ENCODE assay signal across 8 cellular contexts in genomic region chr2:237692601-237693079, GRCh38.
DNase-seq lines count a peak whose midpoint lies in the region; ATAC-seq and TF ChIP-seq lines count a peak whose summit lies in the region.

No MANE protein-coding gene starts in this region.

- DNase-seq in NCI-H146 (lab: John Stamatoyannopoulos, UW), result peak; percentile 66
- DNase-seq in NCI-H146 treated with DMSO at 0.1 percent for 48 hours (lab: John Stamatoyannopoulos, UW; ENCODE audit: unreplicated experiment), result no peak
- peak; percentile 29 for DNase-seq in SK-N-DZ (ENCODE audit: low spot score)
- DNase-seq in endodermal cell, result peak; percentile 82
- DNase-seq in NCI-H187 treated with DMSO at 0.1 percent for 48 hours (lab: John Stamatoyannopoulos, UW), result no peak

- peak overlapping the region; percentile 66 for H3K4me3 Mint-ChIP-seq in endodermal cell

- peaks cover 5% of the 10 kb centered on the region for H3K36me3 Mint-ChIP-seq in endodermal cell (ENCODE audit: low read depth)

- TF ChIP-seq CTCF in endodermal cell (conservative IDR thresholded peaks at IDR 0.05), result no peak

- H3K9me3 Mint-ChIP-seq in endodermal cell, result no peaks in the 10 kb centered on the region

- peaks cover 32% of the 10 kb centered on the region for H3K4me1 Mint-ChIP-seq in endodermal cell

- H3K4me1 ChIP-seq in endodermal cell (ENCODE audit: control insufficient read depth, insufficient read depth, low read length) (peaks cover 4% of the 10 kb centered on the region), muscle layer of duodenum (ENCODE audit: control insufficient read depth in 1 of 2, insufficient read depth in 2 of 2, low read length in 2 of 2) (peaks cover 30 to 33% of the 10 kb centered on the region in 2 donors)

- peak overlapping the region; percentile 88 for H3K4me3 ChIP-seq in endodermal cell (ENCODE audit: low read length)
- H3K4me3 ChIP-seq in muscle layer of duodenum (ENCODE audit: low read depth in 1 of 2, low read length in 2 of 2), result peak overlapping the region; percentile 86 to 95

- WGBS in endodermal cell (ENCODE audit: insufficient coverage in 1 of 2, insufficient read length in 1 of 2), 2 experiments, result 3 to 4% methylated on average over 12 to 36 of the region's 36 CpGs

- H3K27ac Mint-ChIP-seq in endodermal cell, result no peak overlapping the region

- H3K27ac ChIP-seq in endodermal cell (ENCODE audit: low read depth, low read length) (no peak overlapping the region), muscle layer of duodenum (ENCODE audit: low read length) (peak overlapping the region; percentile 99)

- H3K27me3 ChIP-seq in endodermal cell (ENCODE audit: control insufficient read depth, insufficient read depth, low read length, poor library complexity, severe bottlenecking) (no peaks in the 10 kb centered on the region), muscle layer of duodenum (ENCODE audit: low read depth, low read length) (no peaks in the 10 kb centered on the region)

- no peaks in the 10 kb centered on the region for H3K9me3 ChIP-seq in endodermal cell (ENCODE audit: control insufficient read depth, low read length)
- H3K9me3 ChIP-seq in muscle layer of duodenum (ENCODE audit: control insufficient read depth in 1 of 2, low read length in 2 of 2), result no peaks in the 10 kb centered on the region

- H3K36me3 ChIP-seq in endodermal cell (ENCODE audit: control insufficient read depth, insufficient read depth, low read length) (peaks cover 13% of the 10 kb centered on the region), muscle layer of duodenum (ENCODE audit: control insufficient read depth in 1 of 2, insufficient read depth in 2 of 2, low read length in 2 of 2) (peaks cover 0 to 8% of the 10 kb centered on the region in 2 donors)

- H3K9ac ChIP-seq in endodermal cell (ENCODE audit: extremely low read depth, low read length, poor library complexity, severe bottlenecking), result peak overlapping the region; percentile 36

- H3K27me3 Mint-ChIP-seq in endodermal cell (ENCODE audit: insufficient read depth), result peaks cover 18% of the 10 kb centered on the region

- ATAC-seq in HG02938 (IDR thresholded peaks at IDR 0.05; ENCODE audit: unreplicated experiment) (peak; percentile 6), GM18873 (IDR thresholded peaks at IDR 0.05; ENCODE audit: low FRiP score, unreplicated experiment) (no peak)

Comparison
In these comparisons a context has a peak if more than half of its experiments do, and no peak if none do; other contexts are left out.
1. DNase-seq: peak in NCI-H146 (single experiment), SK-N-DZ (single experiment) and endodermal cell (single experiment); none in NCI-H146 treated with DMSO at 0.1 percent for 48 hours (single experiment) and NCI-H187 treated with DMSO at 0.1 percent for 48 hours (single experiment).